In genomic region chr4:41655177-41655576, GRCh38 we compare ENCODE assay signal across 28 cellular contexts.
A peak's percentile ranks its signal among the peaks of the same experiment; 100 is the strongest.
DNase-seq lines count a peak whose midpoint lies in the region; ATAC-seq and TF ChIP-seq lines count a peak whose summit lies in the region.
"Had no signal": no experiment of that assay in that cellular context is flagged by ENCODE, and none has a peak within 500 bp of the region (broad histone marks: within the 10 kb centered on the region; RNA-seq: fewer than 3 reads in every experiment).

No MANE protein-coding gene starts in this region.

- H3K36me3 ChIP-seq in left lung: no peaks in the 10 kb centered on the region
- no peaks in the 10 kb centered on the region for H3K36me3 ChIP-seq in body of pancreas (replicated peaks in 1 of 2; ENCODE audit: insufficient read depth in 1 of 2, low read depth in 2 of 2)

- ATAC-seq in left lung (peak; percentile 68), natural killer cell (no peak), GM18909 (IDR thresholded peaks at IDR 0.05; ENCODE audit: poor library complexity, unreplicated experiment) (no peak), body of pancreas (no peak)
- ATAC-seq: activated CD8-positive, alpha-beta T cell treated with anti-CD3 and anti-CD28 coated beads, Interleukin-2, amount 10 ng/mL, durations not matched to agents 7 days and 5 days; left colon; stimulated activated naive CD8-positive, alpha-beta T cell treated with anti-CD3 and anti-CD28 coated beads, Interleukin-15, amount 100 ng/mL, for 72 hours had no signal

- H3K27me3 ChIP-seq in left lung (no peaks in the 10 kb centered on the region), body of pancreas (no peaks in the 10 kb centered on the region)
- H3K27me3 ChIP-seq: upper lobe of left lung had no signal

- H3K27me3 Mint-ChIP-seq in natural killer cell (ENCODE audit: low read depth in 2 of 2) (peaks cover under 1% of the 10 kb centered on the region in 2 donors), type B pancreatic cell (no peaks in the 10 kb centered on the region)
- H3K27me3 Mint-ChIP-seq: central memory CD8-positive, alpha-beta T cell had no signal

- H3K9me3 Mint-ChIP-seq in natural killer cell (no peaks in the 10 kb centered on the region), type B pancreatic cell (no peaks in the 10 kb centered on the region)
- H3K9me3 Mint-ChIP-seq: central memory CD8-positive, alpha-beta T cell; neural crest cell; stimulated activated naive CD8-positive, alpha-beta T cell treated with anti-CD3 and anti-CD28 coated beads, Interleukin-15, amount 100 ng/mL, for 72 hours had no signal

- peak; percentile 8 for DNase-seq in AG10803 (ENCODE audit: low read depth)
- DNase-seq in ELR (ENCODE audit: low read depth): peak; percentile 49
- DNase-seq in RKO (ENCODE audit: low spot score): peak; percentile 24
- DNase-seq in left lung: no peak
- no peak for DNase-seq in natural killer cell
- DNase-seq in body of pancreas: no peak
- no peak for DNase-seq in type B pancreatic cell (ENCODE audit: extremely low spot score, unreplicated experiment)
- DNase-seq: activated CD4-positive, CD25-positive, alpha-beta regulatory T cell treated with anti-CD3 and anti-CD28 coated beads, Interleukin-2, amount 50 U/mL, for 72 hours; activated CD8-positive, alpha-beta T cell treated with anti-CD3 and anti-CD28 coated beads, Interleukin-2, amount 10 ng/mL, durations not matched to agents 7 days and 5 days; activated naive CD4-positive, alpha-beta T cell treated with Interleukin-2 at 50 U/mL for 16 hours; activated T-cell treated with anti-CD3 and anti-CD28 coated beads, Interleukin-2, amount 50 U/mL, for 1 hour; amygdala; effector CD4-positive, alpha-beta T cell; GDM1; GOT3; KG1; left colon; NCI-H1048; NCI-H187 treated with DMSO at 0.1 percent for 48 hours; NCI-H2227 treated with DMSO at 0.1 percent for 48 hours; posterior cingulate gyrus; stimulated activated CD4-positive, alpha-beta T cell treated with anti-CD3 and anti-CD28 coated beads, Interleukin-4, amount 100 ng/mL, for 1 hour; stimulated activated naive CD8-positive, alpha-beta T cell treated with anti-CD3 and anti-CD28 coated beads, Interleukin-15, amount 100 ng/mL, for 72 hours; upper lobe of left lung had no signal

- intact Hi-C loops in left lung (cut with DNase I) (no loop called here), natural killer cell (cut with micrococcal nuclease) (no loop called here), body of pancreas (cut with DNase I) (no loop called here)

- H3K36me3 Mint-ChIP-seq in natural killer cell (no peaks in the 10 kb centered on the region), type B pancreatic cell (peaks cover 21% of the 10 kb centered on the region)

- H3K4me3 ChIP-seq in AG10803 (ENCODE audit: low read length) (no peak overlapping the region), left lung (no peak overlapping the region), body of pancreas (no peak overlapping the region)
- H3K4me3 ChIP-seq: skin epidermis, upper lobe of left lung had no signal

- H3K4me1 ChIP-seq in left lung (peaks cover 5 to 12% of the 10 kb centered on the region in 2 donors), body of pancreas (no peaks in the 10 kb centered on the region)

- H3K27ac Mint-ChIP-seq in natural killer cell (no peak overlapping the region), type B pancreatic cell (no peak overlapping the region)
- H3K27ac Mint-ChIP-seq: activated CD8-positive, alpha-beta T cell treated with anti-CD3 and anti-CD28 coated beads, Interleukin-2, amount 10 ng/mL, durations not matched to agents 7 days and 5 days; stimulated activated naive CD8-positive, alpha-beta T cell treated with anti-CD3 and anti-CD28 coated beads, Interleukin-15, amount 100 ng/mL, for 72 hours had no signal

- H3K4me1 Mint-ChIP-seq in natural killer cell (no peaks in the 10 kb centered on the region), type B pancreatic cell (ENCODE audit: unreplicated experiment) (peaks cover 16% of the 10 kb centered on the region)
- H3K4me1 Mint-ChIP-seq: central memory CD8-positive, alpha-beta T cell; neural crest cell had no signal

- no peaks in the 10 kb centered on the region for H3K9me3 ChIP-seq in left lung
- no peaks in the 10 kb centered on the region for H3K9me3 ChIP-seq in body of pancreas
- H3K9me3 ChIP-seq: upper lobe of left lung had no signal

- H3K27ac ChIP-seq in left lung (no peak overlapping the region), body of pancreas (no peak overlapping the region)
- H3K27ac ChIP-seq: skin epidermis had no signal

- H3K4me3 Mint-ChIP-seq in natural killer cell: no peak overlapping the region
- H3K4me3 Mint-ChIP-seq in type B pancreatic cell: no peak overlapping the region
- H3K4me3 Mint-ChIP-seq: activated CD8-positive, alpha-beta T cell treated with anti-CD3 and anti-CD28 coated beads, Interleukin-2, amount 10 ng/mL, durations not matched to agents 7 days and 5 days; central memory CD8-positive, alpha-beta T cell; neural crest cell; stimulated activated naive CD8-positive, alpha-beta T cell treated with anti-CD3 and anti-CD28 coated beads, Interleukin-15, amount 100 ng/mL, for 72 hours had no signal

- TF ChIP-seq CTCF in AG10803 (conservative IDR thresholded peaks at IDR 0.05; ENCODE audit: low read length) (no peak), left lung (IDR thresholded peaks at IDR 0.05) (no peak), natural killer cell (IDR thresholded peaks at IDR 0.05) (no peak), body of pancreas (IDR thresholded peaks at IDR 0.05) (no peak), type B pancreatic cell (conservative IDR thresholded peaks at IDR 0.05) (no peak)

- 89 to 95% methylated on average over 3 of the region's 3 CpGs for WGBS in body of pancreas, 2 donors

- TF ChIP-seq POLR2A in body of pancreas (IDR thresholded peaks at IDR 0.05): no peak

Comparison
In these comparisons a context has a peak if more than half of its experiments do, and no peak if none do; other contexts are left out.
1. DNase-seq: peak in AG10803 (single experiment), ELR (single experiment) and RKO (single experiment); none in left lung (0 of 2), natural killer cell (single experiment), body of pancreas (0 of 4) and type B pancreatic cell (single experiment).